Comparison of ENCODE assay signal across 7 cellular contexts in genomic region chr14:23910081-23910875, GRCh38. TPM values are rescaled to one million over a fixed set of nuclear protein-coding genes. Genes with fewer than 3 reads are reported as not detected.
A peak's percentile ranks its signal among the peaks of the same experiment; 100 is the strongest.
DNase-seq lines count a peak whose midpoint lies in the region; ATAC-seq and TF ChIP-seq lines count a peak whose summit lies in the region.

No MANE protein-coding gene starts in this region.

- H3K27me3 Mint-ChIP-seq in endothelial cell (ENCODE audit: unreplicated experiment) (peaks cover 3% of the 10 kb centered on the region), natural killer cell (ENCODE audit: low read depth in 2 of 2) (peaks cover 14 to 20% of the 10 kb centered on the region in 2 donors)

- no peak overlapping the region for H3K4me2 ChIP-seq in PC-9

- ATAC-seq in natural killer cell, result peak in 2 of 3 donors; percentile 34 to 60
- no peak for ATAC-seq in HG03039 (IDR thresholded peaks at IDR 0.05; ENCODE audit: unreplicated experiment)
- no peak for ATAC-seq in HG02938 (IDR thresholded peaks at IDR 0.05; ENCODE audit: unreplicated experiment)

- no TSS peak for BruUV-seq in PC-9 (replicated peaks; lab: Mats Ljungman, UMichigan)

- no peak overlapping the region for H2AFZ ChIP-seq in PC-9

- intact Hi-C loops in PC-9 (cut with micrococcal nuclease; ENCODE audit: unreplicated experiment) (loop anchor here (1.0 kb wide), 4 partner anchors 183 to 321 kb away; no protein-coding TSS in a partner anchor), natural killer cell (cut with micrococcal nuclease) (no loop called here)

- no peaks in the 10 kb centered on the region for H3K9me3 Mint-ChIP-seq in endothelial cell (ENCODE audit: unreplicated experiment)
- H3K9me3 Mint-ChIP-seq in natural killer cell, result no peaks in the 10 kb centered on the region

- no peaks in the 10 kb centered on the region for H3K36me3 Mint-ChIP-seq in endothelial cell (ENCODE audit: low read depth, unreplicated experiment)
- no peaks in the 10 kb centered on the region for H3K36me3 Mint-ChIP-seq in natural killer cell

- no peaks in the 10 kb centered on the region for H3K36me3 ChIP-seq in PC-9 (ENCODE audit: low read depth)

- H3F3A ChIP-seq in PC-9 (ENCODE audit: insufficient read depth, low read depth), result no peaks in the 10 kb centered on the region

- H3K9me3 ChIP-seq in PC-9 (ENCODE audit: insufficient read depth, low read depth), result no peaks in the 10 kb centered on the region

- H3K27ac Mint-ChIP-seq in endothelial cell (ENCODE audit: unreplicated experiment), result no peak overlapping the region
- H3K27ac Mint-ChIP-seq in natural killer cell, result no peak overlapping the region

- H3K4me1 Mint-ChIP-seq in endothelial cell (ENCODE audit: unreplicated experiment) (peaks cover 4% of the 10 kb centered on the region), natural killer cell (no peaks in the 10 kb centered on the region)

- H3K4me3 Mint-ChIP-seq in endothelial cell (ENCODE audit: unreplicated experiment) (no peak overlapping the region), natural killer cell (no peak overlapping the region)

- DNase-seq in EH (ENCODE audit: low read depth) (peak; percentile 68), HS-5 (ENCODE audit: low read depth) (peak; percentile 40), PC-9 (peak in 1 of 2 experiments; percentile 56), endothelial cell (ENCODE audit: low spot score) (peak; percentile 75), natural killer cell (no peak)

- no peaks in the 10 kb centered on the region for H3K27me3 ChIP-seq in PC-9 (ENCODE audit: insufficient read depth, low read depth)

- H3K4me1 ChIP-seq in PC-9 (replicated peaks; ENCODE audit: insufficient read depth), result no peaks in the 10 kb centered on the region

- TF ChIP-seq CTCF in PC-9 (conservative IDR thresholded peaks at IDR 0.05), result peak; percentile 78
- peak; percentile 87 for TF ChIP-seq CTCF in endothelial cell (IDR thresholded peaks at IDR 0.05; ENCODE audit: unreplicated experiment)
- TF ChIP-seq CTCF in natural killer cell (IDR thresholded peaks at IDR 0.05), result peak; percentile 59

- H3K9me2 ChIP-seq in PC-9 (ENCODE audit: insufficient read depth), result no peaks in the 10 kb centered on the region

- H3K4me3 ChIP-seq in PC-9, result no peak overlapping the region

- CTCF ChIA-PET in PC-9 (lab: Charles Lee), result interaction anchor here (1.2 to 2.1 kb wide), 5 partner anchors 80 to 321 kb away, joined by 3 to 13 read pairs (median 10); no protein-coding TSS in a partner anchor

- POLR2A ChIA-PET in PC-9 (lab: Charles Lee; ENCODE audit: unreplicated experiment), result no interaction called here

- H3K27ac ChIP-seq in PC-9, result no peak overlapping the region

- H3K79me2 ChIP-seq in PC-9 (ENCODE audit: low read depth), result no peaks in the 10 kb centered on the region

- H4K20me1 ChIP-seq in PC-9 (ENCODE audit: insufficient read depth), result no peaks in the 10 kb centered on the region

RNA-seq across cellular contexts. Expression of gene DHRS4, which starts 43.3 kb away (rescaled TPM):
- total RNA-seq in PC-9 (2021) (17.6 and 24.1 TPM in 2 replicates), endothelial cell (ENCODE audit: unreplicated experiment) (18.9 TPM), natural killer cell (10 to 100 TPM in 1 of 3 donors, 1 to 10 TPM in 2; 7.5 to 10.1 (median 9.9) TPM)

Comparison
In these comparisons a context has a peak if more than half of its experiments do, and no peak if none do; other contexts are left out.
1. ATAC-seq: peak in natural killer cell (2 of 3); none in HG03039 (single experiment) and HG02938 (single experiment).
2. Peak in every context shown above with its lines, with median percentiles within 50 percentile points of each other: CTCF ChIP-seq.